In the genomic region with DNA sequence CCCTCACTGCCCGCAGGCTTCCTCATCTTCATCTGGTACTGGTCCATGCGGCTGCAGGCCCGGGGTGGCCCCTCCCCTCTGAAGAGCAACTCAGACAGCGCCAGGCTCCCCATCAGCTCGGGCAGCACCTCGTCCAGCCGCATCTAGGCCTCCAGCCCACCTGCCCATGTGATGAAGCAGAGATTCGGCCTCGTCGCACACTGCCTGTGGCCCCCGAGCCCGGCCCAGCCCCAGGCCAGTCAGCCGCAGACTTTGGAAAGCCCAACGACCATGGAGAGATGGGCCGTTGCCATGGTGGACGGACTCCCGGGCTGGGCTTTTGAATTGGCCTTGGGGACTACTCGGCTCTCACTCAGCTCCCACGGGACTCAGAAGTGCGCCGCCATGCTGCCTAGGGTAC, we compare ENCODE assay signal across 32 cellular contexts. TPM values are rescaled to one million over a fixed set of nuclear protein-coding genes. Genes with fewer than 3 reads are reported as not detected.
"Had no signal": no experiment of that assay in that cellular context is flagged by ENCODE, and none has a peak within 500 bp of the region (broad histone marks: within the 10 kb centered on the region; RNA-seq: fewer than 3 reads in every experiment).

No MANE protein-coding gene starts in this region.

- H3K36me3 ChIP-seq: ascending aorta, cardiac muscle cell, SJSA1 had no signal

- H3K9me3 ChIP-seq: ascending aorta, SJSA1, SK-N-SH had no signal

- H3K27ac ChIP-seq: ascending aorta, cardiac muscle cell, SJSA1 had no signal

- H3K4me1 ChIP-seq: ascending aorta, SJSA1 had no signal

- DNase-seq: activated CD4-positive, alpha-beta T cell treated with anti-CD3 and anti-CD28 coated beads for 36 hours; activated CD4-positive, alpha-beta T cell treated with anti-CD3 and anti-CD28 coated beads, Interleukin-2, amount 10 ng/mL, durations not matched to agents 7 days and 5 days; activated CD4-positive, alpha-beta T cell treated with anti-CD3 and anti-CD28 coated beads, Interleukin-2, amount 50 U/mL, for 48 hours; activated CD8-positive, alpha-beta T cell treated with anti-CD3 and anti-CD28 coated beads, Interleukin-2, amount 10 ng/mL, durations not matched to agents 7 days and 5 days; activated gamma-delta T cell; activated naive CD4-positive, alpha-beta T cell treated with Interleukin-2 at 50 U/mL for 16 hours; activated naive CD8-positive, alpha-beta T cell treated with anti-CD3 and anti-CD28 coated beads, Interleukin-2, amount 10 ng/mL, durations not matched to agents 7 days and 5 days; activated T-cell treated with anti-CD3 and anti-CD28 coated beads, Interleukin-2, amount 50 U/mL, for 24 hours; Kasumi-1; KG1; MM.1S; MV-4-11; NCI-H1092; NCI-H1436 treated with DMSO at 0.1 percent for 48 hours; NCI-H1694 treated with DMSO at 0.1 percent for 48 hours; NCI-H2029; NCI-H345; NCI-H524 treated with DMSO at 0.1 percent for 48 hours; SHP77 treated with DMSO at 0.1 percent for 48 hours; SK-N-SH had no signal

- H3K4me1 Mint-ChIP-seq: activated CD4-positive, alpha-beta T cell treated with anti-CD3 and anti-CD28 coated beads for 36 hours; activated CD4-positive, alpha-beta T cell treated with anti-CD3 and anti-CD28 coated beads, Interleukin-2, amount 10 ng/mL, durations not matched to agents 7 days and 5 days; activated naive CD4-positive, alpha-beta T cell treated with anti-CD3 and anti-CD28 coated beads, Interleukin-2, amount 50 U/mL, for 24 hours; activated naive CD8-positive, alpha-beta T cell treated with anti-CD3 and anti-CD28 coated beads, Interleukin-2, amount 10 ng/mL, durations not matched to agents 7 days and 5 days; WTC11 had no signal

- H3K27me3 ChIP-seq: ascending aorta, cardiac muscle cell, SJSA1 had no signal

- ATAC-seq: activated CD4-positive, alpha-beta T cell treated with anti-CD3 and anti-CD28 coated beads for 36 hours; activated CD4-positive, CD25-positive, alpha-beta regulatory T cell treated with anti-CD3 and anti-CD28 coated beads, Interleukin-2, amount 50 U/mL, for 24 hours; activated CD8-positive, alpha-beta T cell treated with anti-CD3 and anti-CD28 coated beads, Interleukin-2, amount 10 ng/mL, durations not matched to agents 7 days and 5 days; Panc1; WTC11 had no signal

- H3K4me3 ChIP-seq: ascending aorta, cardiac muscle cell, SJSA1 had no signal

- H3K36me3 Mint-ChIP-seq: activated naive CD4-positive, alpha-beta T cell treated with anti-CD3 and anti-CD28 coated beads, Interleukin-2, amount 50 U/mL, for 24 hours; activated naive CD8-positive, alpha-beta T cell treated with anti-CD3 and anti-CD28 coated beads, Interleukin-2, amount 10 ng/mL, durations not matched to agents 7 days and 5 days; WTC11 had no signal

- H3K9me3 Mint-ChIP-seq: activated CD4-positive, alpha-beta T cell treated with anti-CD3 and anti-CD28 coated beads, Interleukin-2, amount 10 ng/mL, durations not matched to agents 7 days and 5 days; activated naive CD4-positive, alpha-beta T cell treated with anti-CD3 and anti-CD28 coated beads, Interleukin-2, amount 50 U/mL, for 24 hours; activated naive CD8-positive, alpha-beta T cell treated with anti-CD3 and anti-CD28 coated beads, Interleukin-2, amount 10 ng/mL, durations not matched to agents 7 days and 5 days; activated T-cell treated with anti-CD3 and anti-CD28 coated beads, Interleukin-2, amount 50 U/mL, for 24 hours; activated T-helper 2 cell treated with anti-CD3 and anti-CD28 coated beads, Interferon-gamma antibody, Interleukin-2, Interleukin-4, amounts not matched to agents 10 μg/mL and 5 μg/mL and 100 μg/mL, durations not matched to agents 14 hours and 24 hours and 36 hours; T-helper 1 cell treated with Interleukin-12 subunit alpha and Interleukin-12 subunit beta and Interleukin-4 antibody, amounts not matched to agents 30 μg/mL and 1 μg/mL, for 36 hours; T-helper 2 cell treated with Interferon-gamma antibody and Interleukin-4, amounts not matched to agents 5 μg/mL and 100 μg/mL, for 36 hours; WTC11 had no signal

- H3K27me3 Mint-ChIP-seq: activated CD4-positive, alpha-beta T cell treated with anti-CD3 and anti-CD28 coated beads for 36 hours; activated CD4-positive, alpha-beta T cell treated with anti-CD3 and anti-CD28 coated beads, Interleukin-2, amount 10 ng/mL, durations not matched to agents 7 days and 5 days; activated naive CD4-positive, alpha-beta T cell treated with anti-CD3 and anti-CD28 coated beads, Interleukin-2, amount 50 U/mL, for 24 hours; activated naive CD8-positive, alpha-beta T cell treated with anti-CD3 and anti-CD28 coated beads, Interleukin-2, amount 10 ng/mL, durations not matched to agents 7 days and 5 days; activated T-cell treated with anti-CD3 and anti-CD28 coated beads, Interleukin-2, amount 50 U/mL, for 24 hours had no signal

- H3K27ac Mint-ChIP-seq: activated CD4-positive, alpha-beta T cell treated with anti-CD3 and anti-CD28 coated beads for 36 hours; activated CD8-positive, alpha-beta T cell treated with anti-CD3 and anti-CD28 coated beads, Interleukin-2, amount 10 ng/mL, durations not matched to agents 7 days and 5 days; activated naive CD4-positive, alpha-beta T cell treated with anti-CD3 and anti-CD28 coated beads, Interleukin-2, amount 50 U/mL, for 24 hours; activated T-cell treated with anti-CD3 and anti-CD28 coated beads, Interleukin-2, amount 50 U/mL, for 24 hours; activated T-helper 2 cell treated with anti-CD3 and anti-CD28 coated beads, Interferon-gamma antibody, Interleukin-2, Interleukin-4, amounts not matched to agents 10 μg/mL and 5 μg/mL and 100 μg/mL, durations not matched to agents 14 hours and 24 hours and 36 hours; T-helper 1 cell treated with Interleukin-12 subunit alpha and Interleukin-12 subunit beta and Interleukin-4 antibody, amounts not matched to agents 30 μg/mL and 1 μg/mL, for 36 hours; T-helper 2 cell treated with Interferon-gamma antibody and Interleukin-4, amounts not matched to agents 5 μg/mL and 100 μg/mL, for 36 hours; WTC11 had no signal

- H3K4me3 Mint-ChIP-seq: activated CD4-positive, alpha-beta T cell treated with anti-CD3 and anti-CD28 coated beads for 36 hours; activated CD4-positive, alpha-beta T cell treated with anti-CD3 and anti-CD28 coated beads, Interleukin-2, amount 10 ng/mL, durations not matched to agents 7 days and 5 days; activated CD8-positive, alpha-beta T cell treated with anti-CD3 and anti-CD28 coated beads, Interleukin-2, amount 10 ng/mL, durations not matched to agents 7 days and 5 days; activated naive CD4-positive, alpha-beta T cell treated with anti-CD3 and anti-CD28 coated beads, Interleukin-2, amount 50 U/mL, for 24 hours; activated naive CD8-positive, alpha-beta T cell treated with anti-CD3 and anti-CD28 coated beads, Interleukin-2, amount 10 ng/mL, durations not matched to agents 7 days and 5 days; activated T-cell treated with anti-CD3 and anti-CD28 coated beads, Interleukin-2, amount 50 U/mL, for 24 hours; T-helper 1 cell treated with Interleukin-12 subunit alpha and Interleukin-12 subunit beta and Interleukin-4 antibody, amounts not matched to agents 30 μg/mL and 1 μg/mL, for 36 hours; T-helper 2 cell treated with Interferon-gamma antibody and Interleukin-4, amounts not matched to agents 5 μg/mL and 100 μg/mL, for 36 hours; WTC11 had no signal

RNA-seq across cellular contexts. Expression of gene ADGRG3, which starts 4.7 kb away (rescaled TPM):
- total RNA-seq: activated CD4-positive, alpha-beta T cell treated with anti-CD3 and anti-CD28 coated beads for 36 hours; activated CD4-positive, alpha-beta T cell treated with anti-CD3 and anti-CD28 coated beads, Interleukin-2, amount 10 ng/mL, durations not matched to agents 7 days and 5 days; activated naive CD8-positive, alpha-beta T cell treated with anti-CD3 and anti-CD28 coated beads, Interleukin-2, amount 10 ng/mL, durations not matched to agents 7 days and 5 days; activated T-helper 2 cell treated with anti-CD3 and anti-CD28 coated beads, Interferon-gamma antibody, Interleukin-2, Interleukin-4, amounts not matched to agents 10 μg/mL and 5 μg/mL and 100 μg/mL, durations not matched to agents 14 hours and 24 hours and 36 hours; ascending aorta; cardiac muscle cell; RPMI7951; SJSA1 had no signal
- polyA plus RNA-seq: cardiac muscle cell, SK-N-SH had no signal

RNA-seq across cellular contexts. Expression of gene DRC7, which starts 31.2 kb away (rescaled TPM):
- total RNA-seq: activated CD4-positive, alpha-beta T cell treated with anti-CD3 and anti-CD28 coated beads, Interleukin-2, amount 10 ng/mL, durations not matched to agents 7 days and 5 days; activated T-helper 2 cell treated with anti-CD3 and anti-CD28 coated beads, Interferon-gamma antibody, Interleukin-2, Interleukin-4, amounts not matched to agents 10 μg/mL and 5 μg/mL and 100 μg/mL, durations not matched to agents 14 hours and 24 hours and 36 hours; ascending aorta; NCI-H460; RPMI7951; SJSA1; WTC11 had no signal

RNA-seq across cellular contexts. Expression of gene ADGRG1, which starts 35.0 kb away (rescaled TPM):
- total RNA-seq: cardiac muscle cell had no signal
